Comparison of ENCODE assay signal across 1 cellular context in genomic region chr11:68007498-68008380, GRCh38.
A peak's percentile ranks its signal among the peaks of the same experiment; 100 is the strongest.
TF ChIP-seq lines count a peak whose summit lies in the region.

No MANE protein-coding gene starts in this region.

TF ChIP-seq in A549, 52 proteins besides CTCF, POLR2A, EP300 and RAD21:
- TF ChIP-seq KDM1A (IDR thresholded peaks at IDR 0.05; ENCODE audit: low read depth) (peak; percentile 75), HDAC2 (IDR thresholded peaks at IDR 0.05) (0 out of 2 replicates have a peak, but pooled peaks have one; percentile 43), TP53 (CRISPR knock-in tag; IDR thresholded peaks at IDR 0.05) (no peak), BHLHE40 (IDR thresholded peaks at IDR 0.05; ENCODE audit: low read depth, low read length) (no peak), ELK1 (IDR thresholded peaks at IDR 0.05; ENCODE audit: low read depth, low read length) (no peak)
